Comparison of ENCODE assay signal across 34 cellular contexts in the genomic region with DNA sequence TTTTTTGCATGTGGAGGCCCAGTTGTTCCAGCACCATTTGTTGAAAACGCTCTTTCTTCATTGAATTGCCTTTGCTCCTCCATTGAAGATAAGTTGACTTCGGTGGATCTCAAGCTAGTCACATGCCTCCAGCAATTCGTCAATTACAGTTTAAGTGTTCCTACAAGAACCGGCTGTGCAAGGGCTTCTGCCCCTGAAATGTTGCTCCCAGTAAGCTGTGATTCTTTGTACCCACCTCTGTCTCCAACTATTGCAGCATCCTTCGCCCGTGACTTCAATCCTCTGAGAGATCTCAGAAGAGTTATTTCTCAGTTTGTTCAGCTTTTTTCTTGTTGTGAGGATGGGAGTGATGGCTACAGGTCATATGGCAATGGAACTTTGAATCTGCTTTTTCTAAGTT.
"Had no signal": no experiment of that assay in that cellular context is flagged by ENCODE, and none has a peak within 500 bp of the region (broad histone marks: within the 10 kb centered on the region; RNA-seq: fewer than 3 reads in every experiment).

No MANE protein-coding gene starts in this region.

- ATAC-seq: activated CD4-positive, alpha-beta T cell treated with anti-CD3 and anti-CD28 coated beads for 36 hours; activated CD8-positive, alpha-beta T cell treated with anti-CD3 and anti-CD28 coated beads for 36 hours; activated naive CD4-positive, alpha-beta T cell treated with anti-CD3 and anti-CD28 coated beads, Interleukin-2, amount 50 U/mL, for 72 hours; activated T-cell treated with anti-CD3 and anti-CD28 coated beads, Interleukin-2, amount 50 U/mL, for 4 hours; activated T-cell treated with anti-CD3 and anti-CD28 coated beads, Interleukin-2, amount 50 U/mL, for 72 hours; activated T-helper 17 cell treated with anti-CD3 and anti-CD28 coated beads, Interleukin-2, amount 50 U/mL, for 72 hours; body of pancreas had no signal

- H3K9me3 ChIP-seq: adrenal gland, body of pancreas, breast epithelium had no signal

- H3K4me3 Mint-ChIP-seq: activated B cell treated with CpG ODN at 0.5 μM for 24 hours; activated CD4-positive, alpha-beta memory T cell treated with anti-CD3 and anti-CD28 coated beads for 36 hours; activated CD4-positive, alpha-beta T cell treated with anti-CD3 and anti-CD28 coated beads for 36 hours; activated CD8-positive, alpha-beta T cell treated with anti-CD3 and anti-CD28 coated beads for 36 hours; activated naive CD4-positive, alpha-beta T cell treated with anti-CD3 and anti-CD28 coated beads for 36 hours; activated naive CD8-positive, alpha-beta T cell treated with anti-CD3 and anti-CD28 coated beads for 36 hours; activated T-cell treated with anti-CD3 and anti-CD28 coated beads, Interleukin-2, amount 50 U/mL, for 4 hours; activated T-cell treated with anti-CD3 and anti-CD28 coated beads, Interleukin-2, amount 50 U/mL, for 72 hours; activated T-helper 1 cell treated with anti-CD3 and anti-CD28 coated beads, Interleukin-12 subunit alpha, Interleukin-12 subunit beta, Interleukin-2, Interleukin-4 antibody, amounts not matched to agents 30 ng/mL and 10 ng/mL and 1 ng/mL, durations not matched to agents 14 hours and 24 hours and 36 hours; activated T-helper 17 cell treated with anti-CD3 and anti-CD28 coated beads, Interleukin-2, amount 50 U/mL, for 72 hours; T-helper 1 cell treated with Interleukin-12 subunit alpha and Interleukin-12 subunit beta and Interleukin-4 antibody, amounts not matched to agents 30 μg/mL and 1 μg/mL, for 36 hours; T-helper 2 cell treated with Interferon-gamma antibody and Interleukin-4, amounts not matched to agents 5 μg/mL and 100 μg/mL, for 36 hours had no signal

- DNase-seq: activated B cell treated with CpG ODN at 0.5 μM for 24 hours; activated CD4-positive, alpha-beta memory T cell treated with anti-CD3 and anti-CD28 coated beads for 36 hours; activated CD4-positive, alpha-beta T cell treated with anti-CD3 and anti-CD28 coated beads for 36 hours; activated CD4-positive, alpha-beta T cell treated with anti-CD3 and anti-CD28 coated beads for 48 hours; activated CD4-positive, alpha-beta T cell treated with anti-CD3 and anti-CD28 coated beads, Interleukin-2, amount 50 U/mL, for 1 hour; activated CD4-positive, alpha-beta T cell treated with anti-CD3 and anti-CD28 coated beads, Interleukin-2, amount 50 U/mL, for 4 hours; activated CD4-positive, CD25-positive, alpha-beta regulatory T cell treated with anti-CD3 and anti-CD28 coated beads, Interleukin-2, amount 50 U/mL, for 72 hours; activated CD8-positive, alpha-beta memory T cell treated with anti-CD3 and anti-CD28 coated beads, Interleukin-2, amount 50 U/mL, for 4 hours; activated CD8-positive, alpha-beta T cell treated with anti-CD3 and anti-CD28 coated beads for 36 hours; activated effector memory CD4-positive, alpha-beta T cell treated with anti-CD3 and anti-CD28 coated beads, Interleukin-2, amount 50 U/mL, for 16 hours; activated gamma-delta T cell treated with Interleukin-2 at 50 U/mL for 16 hours; activated naive CD4-positive, alpha-beta T cell; activated naive CD4-positive, alpha-beta T cell treated with anti-CD3 and anti-CD28 coated beads for 36 hours; activated naive CD4-positive, alpha-beta T cell treated with anti-CD3 and anti-CD28 coated beads, Interleukin-2, amount 50 U/mL, for 16 hours; activated naive CD8-positive, alpha-beta T cell treated with anti-CD3 and anti-CD28 coated beads for 36 hours; activated T-cell treated with anti-CD3 and anti-CD28 coated beads for 4 hours; activated T-cell treated with anti-CD3 and anti-CD28 coated beads, Interleukin-2, amount 50 U/mL, for 1 hour; activated T-cell treated with anti-CD3 and anti-CD28 coated beads, Interleukin-2, amount 50 U/mL, for 4 hours; activated T-cell treated with anti-CD3 and anti-CD28 coated beads, Interleukin-2, amount 50 U/mL, for 72 hours; adrenal gland; amniotic stem cell; aorta; body of pancreas; brain microvascular endothelial cell; central memory CD4-positive, alpha-beta T cell; T-helper 1 cell; T-helper 2 cell; T-helper 9 cell had no signal

- H3K4me3 ChIP-seq: adrenal gland, body of pancreas, breast epithelium had no signal

- H3K36me3 ChIP-seq: adrenal gland, brain microvascular endothelial cell, breast epithelium had no signal

- H3K27ac ChIP-seq: adrenal gland, body of pancreas, brain microvascular endothelial cell, breast epithelium had no signal

- H3K4me1 ChIP-seq: adrenal gland, body of pancreas, breast epithelium had no signal

- H3K4me1 Mint-ChIP-seq: activated B cell treated with CpG ODN at 0.5 μM for 24 hours; activated CD4-positive, alpha-beta T cell treated with anti-CD3 and anti-CD28 coated beads for 36 hours; activated naive CD8-positive, alpha-beta T cell treated with anti-CD3 and anti-CD28 coated beads for 36 hours; activated T-helper 17 cell treated with anti-CD3 and anti-CD28 coated beads, Interleukin-2, amount 50 U/mL, for 72 hours had no signal

- H3K9me3 Mint-ChIP-seq: activated B cell treated with CpG ODN at 0.5 μM for 24 hours; activated CD4-positive, alpha-beta memory T cell treated with anti-CD3 and anti-CD28 coated beads for 36 hours; activated naive CD4-positive, alpha-beta T cell treated with anti-CD3 and anti-CD28 coated beads for 36 hours; activated naive CD8-positive, alpha-beta T cell treated with anti-CD3 and anti-CD28 coated beads for 36 hours; activated T-cell treated with anti-CD3 and anti-CD28 coated beads, Interleukin-2, amount 50 U/mL, for 4 hours; activated T-helper 1 cell treated with anti-CD3 and anti-CD28 coated beads, Interleukin-12 subunit alpha, Interleukin-12 subunit beta, Interleukin-2, Interleukin-4 antibody, amounts not matched to agents 30 ng/mL and 10 ng/mL and 1 ng/mL, durations not matched to agents 14 hours and 24 hours and 36 hours; activated T-helper 17 cell treated with anti-CD3 and anti-CD28 coated beads, Interleukin-2, amount 50 U/mL, for 72 hours; T-helper 1 cell treated with Interleukin-12 subunit alpha and Interleukin-12 subunit beta and Interleukin-4 antibody, amounts not matched to agents 30 μg/mL and 1 μg/mL, for 36 hours; T-helper 2 cell treated with Interferon-gamma antibody and Interleukin-4, amounts not matched to agents 5 μg/mL and 100 μg/mL, for 36 hours had no signal

- H3K27ac Mint-ChIP-seq: activated B cell treated with CpG ODN at 0.5 μM for 24 hours; activated CD4-positive, alpha-beta memory T cell treated with anti-CD3 and anti-CD28 coated beads for 36 hours; activated CD4-positive, alpha-beta T cell treated with anti-CD3 and anti-CD28 coated beads for 36 hours; activated CD8-positive, alpha-beta T cell treated with anti-CD3 and anti-CD28 coated beads for 36 hours; activated naive CD4-positive, alpha-beta T cell treated with anti-CD3 and anti-CD28 coated beads for 36 hours; activated naive CD4-positive, alpha-beta T cell treated with anti-CD3 and anti-CD28 coated beads, Interleukin-2, amount 50 U/mL, for 72 hours; activated naive CD8-positive, alpha-beta T cell treated with anti-CD3 and anti-CD28 coated beads for 36 hours; activated T-cell treated with anti-CD3 and anti-CD28 coated beads, Interleukin-2, amount 50 U/mL, for 72 hours; activated T-helper 1 cell treated with anti-CD3 and anti-CD28 coated beads, Interleukin-12 subunit alpha, Interleukin-12 subunit beta, Interleukin-2, Interleukin-4 antibody, amounts not matched to agents 30 ng/mL and 10 ng/mL and 1 ng/mL, durations not matched to agents 14 hours and 24 hours and 36 hours; activated T-helper 17 cell treated with anti-CD3 and anti-CD28 coated beads, Interleukin-2, amount 50 U/mL, for 72 hours; T-helper 1 cell treated with Interleukin-12 subunit alpha and Interleukin-12 subunit beta and Interleukin-4 antibody, amounts not matched to agents 30 μg/mL and 1 μg/mL, for 36 hours; T-helper 2 cell treated with Interferon-gamma antibody and Interleukin-4, amounts not matched to agents 5 μg/mL and 100 μg/mL, for 36 hours had no signal

- H3K27me3 ChIP-seq: adrenal gland, body of pancreas, brain microvascular endothelial cell had no signal

- H3K36me3 Mint-ChIP-seq: activated CD4-positive, alpha-beta memory T cell treated with anti-CD3 and anti-CD28 coated beads for 36 hours; activated naive CD4-positive, alpha-beta T cell treated with anti-CD3 and anti-CD28 coated beads, Interleukin-2, amount 50 U/mL, for 72 hours; activated naive CD8-positive, alpha-beta T cell treated with anti-CD3 and anti-CD28 coated beads for 36 hours had no signal
